ENCODE assay signal across 13 cellular contexts in genomic region chr19:48750771-48751504, GRCh38. TPM values are rescaled to one million over a fixed set of nuclear protein-coding genes. Genes with fewer than 3 reads are reported as not detected.
DNase-seq lines count a peak whose midpoint lies in the region; ATAC-seq and TF ChIP-seq lines count a peak whose summit lies in the region.
"Had no signal": no experiment of that assay in that cellular context is flagged by ENCODE, and none has a peak within 500 bp of the region (broad histone marks: within the 10 kb centered on the region; RNA-seq: fewer than 3 reads in every experiment).

No MANE protein-coding gene starts in this region.

- H3K9me3 Mint-ChIP-seq in CD4-positive, alpha-beta T cell, result no peaks in the 10 kb centered on the region
- no peaks in the 10 kb centered on the region for H3K9me3 Mint-ChIP-seq in activated T-helper 2 cell treated with anti-CD3 and anti-CD28 coated beads, Interferon-gamma antibody, Interleukin-2, Interleukin-4, amounts not matched to agents 10 μg/mL and 5 μg/mL and 100 μg/mL, durations not matched to agents 14 hours and 24 hours and 36 hours
- H3K9me3 Mint-ChIP-seq in naive B cell, result peaks cover 0 to 4% (median 0%) of the 10 kb centered on the region in 7 donors

- H3K4me1 Mint-ChIP-seq in CD4-positive, alpha-beta T cell (ENCODE audit: low read depth), result peaks cover 22% of the 10 kb centered on the region
- peaks cover 17% of the 10 kb centered on the region for H3K4me1 Mint-ChIP-seq in activated T-helper 2 cell treated with anti-CD3 and anti-CD28 coated beads, Interferon-gamma antibody, Interleukin-2, Interleukin-4, amounts not matched to agents 10 μg/mL and 5 μg/mL and 100 μg/mL, durations not matched to agents 14 hours and 24 hours and 36 hours (ENCODE audit: low read depth)
- H3K4me1 Mint-ChIP-seq in naive B cell, result peaks cover 21 to 31% (median 30%) of the 10 kb centered on the region in 3 donors

- CTCF ChIA-PET in CD4-positive, alpha-beta T cell (lab: Charles Lee), result no interaction called here

- peaks cover 40% of the 10 kb centered on the region for H3K27me3 Mint-ChIP-seq in CD4-positive, alpha-beta T cell
- H3K27me3 Mint-ChIP-seq in activated T-helper 2 cell treated with anti-CD3 and anti-CD28 coated beads, Interferon-gamma antibody, Interleukin-2, Interleukin-4, amounts not matched to agents 10 μg/mL and 5 μg/mL and 100 μg/mL, durations not matched to agents 14 hours and 24 hours and 36 hours (ENCODE audit: low read depth), result peaks cover 26% of the 10 kb centered on the region
- peaks cover 38 to 84% (median 59%) of the 10 kb centered on the region in 3 donors for H3K27me3 Mint-ChIP-seq in naive B cell

- peaks cover 30% of the 10 kb centered on the region for H3K27me3 ChIP-seq in CD4-positive, alpha-beta T cell (ENCODE audit: control insufficient read depth, insufficient read depth, low read length)

- intact Hi-C loops in CD4-positive, alpha-beta T cell (cut with DNase I, micrococcal nuclease), result no loop called here
- intact Hi-C loops in activated T-helper 2 cell treated with anti-CD3 and anti-CD28 coated beads, Interferon-gamma antibody, Interleukin-2, Interleukin-4, amounts not matched to agents 10 μg/mL and 5 μg/mL and 100 μg/mL, durations not matched to agents 14 hours and 24 hours and 36 hours (cut with micrococcal nuclease), result no loop called here

- TF ChIP-seq CTCF in CD4-positive, alpha-beta T cell (IDR thresholded peaks at IDR 0.05), result no peak

- no peak for ATAC-seq in CD4-positive, alpha-beta T cell (ENCODE audit: poor library complexity)
- no peak for ATAC-seq in naive B cell (ENCODE audit: low read depth in 2 of 2)
- no peak for ATAC-seq in GM18873 (IDR thresholded peaks at IDR 0.05; ENCODE audit: low FRiP score, unreplicated experiment)
- ATAC-seq in GM21786 (IDR thresholded peaks at IDR 0.05; ENCODE audit: unreplicated experiment), result no peak
- ATAC-seq: sciatic nerve had no signal

- H3K4me3 Mint-ChIP-seq in CD4-positive, alpha-beta T cell, result peak overlapping the region; percentile 54
- H3K4me3 Mint-ChIP-seq in activated T-helper 2 cell treated with anti-CD3 and anti-CD28 coated beads, Interferon-gamma antibody, Interleukin-2, Interleukin-4, amounts not matched to agents 10 μg/mL and 5 μg/mL and 100 μg/mL, durations not matched to agents 14 hours and 24 hours and 36 hours (ENCODE audit: low read depth), result peak overlapping the region; percentile 28
- H3K4me3 Mint-ChIP-seq in naive B cell, result peak overlapping the region in 7 of 8 donors; percentile 0 to 82 (median 46)

- H3K27ac Mint-ChIP-seq in CD4-positive, alpha-beta T cell, result no peak overlapping the region
- H3K27ac Mint-ChIP-seq in activated T-helper 2 cell treated with anti-CD3 and anti-CD28 coated beads, Interferon-gamma antibody, Interleukin-2, Interleukin-4, amounts not matched to agents 10 μg/mL and 5 μg/mL and 100 μg/mL, durations not matched to agents 14 hours and 24 hours and 36 hours, result no peak overlapping the region
- no peak overlapping the region for H3K27ac Mint-ChIP-seq in naive B cell

- no peak for DNase-seq in CD4-positive, alpha-beta T cell
- DNase-seq in HUDEP-2 (lab: John Stamatoyannopoulos, UW; ENCODE audit: unreplicated experiment in 76 of 76) (peak in 66 of 76 experiments; percentile 19 to 85 (median 66)), naive B cell (no peak), globus pallidus (ENCODE audit: low spot score) (no peak), NCI-H187 treated with DMSO at 0.1 percent for 48 hours (lab: John Stamatoyannopoulos, UW) (no peak)
- DNase-seq in activated T-helper 2 cell treated with anti-CD3 and anti-CD28 coated beads, Interferon-gamma antibody, Interleukin-2, Interleukin-4, amounts not matched to agents 10 μg/mL and 5 μg/mL and 100 μg/mL, durations not matched to agents 14 hours and 24 hours and 36 hours (ENCODE audit: low spot score), result no peak
- DNase-seq: caudate nucleus, NCI-H345 had no signal

- no peaks in the 10 kb centered on the region for H3K36me3 Mint-ChIP-seq in CD4-positive, alpha-beta T cell (ENCODE audit: low read depth)
- no peaks in the 10 kb centered on the region for H3K36me3 Mint-ChIP-seq in activated T-helper 2 cell treated with anti-CD3 and anti-CD28 coated beads, Interferon-gamma antibody, Interleukin-2, Interleukin-4, amounts not matched to agents 10 μg/mL and 5 μg/mL and 100 μg/mL, durations not matched to agents 14 hours and 24 hours and 36 hours (ENCODE audit: low read depth)
- peaks cover 0 to 6% of the 10 kb centered on the region in 2 donors for H3K36me3 Mint-ChIP-seq in naive B cell

- no peaks in the 10 kb centered on the region for H3K9me3 ChIP-seq in CD4-positive, alpha-beta T cell (ENCODE audit: control insufficient read depth, low read length)
- H3K9me3 ChIP-seq: esophagus muscularis mucosa, thoracic aorta had no signal

- POLR2A ChIA-PET in CD4-positive, alpha-beta T cell (lab: Charles Lee), result interaction anchor here (0.9 to 2.0 kb wide), 3 partner anchors 12 to 37 kb away, joined by 3 to 9 read pairs (median 4); partner anchors contain the start of gene RASIP1

- no peak overlapping the region for H3K27ac ChIP-seq in CD4-positive, alpha-beta T cell (ENCODE audit: low read depth, low read length)
- H3K27ac ChIP-seq: thoracic aorta had no signal

RNA-seq across cellular contexts. Expression of gene FUT1, which starts 1.5 kb away (rescaled TPM):
- not detected for total RNA-seq in CD4-positive, alpha-beta T cell
- total RNA-seq in activated T-helper 2 cell treated with anti-CD3 and anti-CD28 coated beads, Interferon-gamma antibody, Interleukin-2, Interleukin-4, amounts not matched to agents 10 μg/mL and 5 μg/mL and 100 μg/mL, durations not matched to agents 14 hours and 24 hours and 36 hours, result 0.27 and 0.64 TPM in 2 replicates
- polyA plus RNA-seq in naive B cell (ENCODE audit: low read depth in 6 of 6), result not detected

RNA-seq across cellular contexts. Expression of gene IZUMO1, which starts 4.2 kb away (rescaled TPM):
- total RNA-seq in CD4-positive, alpha-beta T cell, result not detected
- total RNA-seq in activated T-helper 2 cell treated with anti-CD3 and anti-CD28 coated beads, Interferon-gamma antibody, Interleukin-2, Interleukin-4, amounts not matched to agents 10 μg/mL and 5 μg/mL and 100 μg/mL, durations not matched to agents 14 hours and 24 hours and 36 hours, result 0.21 TPM in 1 of 2 replicates, not detected in the other
- polyA plus RNA-seq in naive B cell (ENCODE audit: low read depth in 6 of 6), result not detected
- total RNA-seq: esophagus muscularis mucosa, thoracic aorta had no signal

RNA-seq across cellular contexts. Expression of gene FGF21, which starts 4.4 kb away (rescaled TPM):
- total RNA-seq in CD4-positive, alpha-beta T cell, result not detected
- total RNA-seq in activated T-helper 2 cell treated with anti-CD3 and anti-CD28 coated beads, Interferon-gamma antibody, Interleukin-2, Interleukin-4, amounts not matched to agents 10 μg/mL and 5 μg/mL and 100 μg/mL, durations not matched to agents 14 hours and 24 hours and 36 hours, result not detected in 2 replicates
- not detected for polyA plus RNA-seq in naive B cell (ENCODE audit: low read depth in 6 of 6)
- total RNA-seq: esophagus muscularis mucosa, sciatic nerve, thoracic aorta had no signal

RNA-seq across cellular contexts. Expression of gene RASIP1, which starts 10.5 kb away (rescaled TPM):
- under 1 TPM; 0.55 to 0.56 TPM for total RNA-seq in CD4-positive, alpha-beta T cell
- 0.57 and 1.0 TPM in 2 replicates for total RNA-seq in activated T-helper 2 cell treated with anti-CD3 and anti-CD28 coated beads, Interferon-gamma antibody, Interleukin-2, Interleukin-4, amounts not matched to agents 10 μg/mL and 5 μg/mL and 100 μg/mL, durations not matched to agents 14 hours and 24 hours and 36 hours
- polyA plus RNA-seq in naive B cell (ENCODE audit: low read depth in 6 of 6), result under 1 TPM in 1 of 6 donors, not detected in 5; 0.48 TPM

RNA-seq across cellular contexts. Expression of gene MAMSTR, which starts 31.4 kb away (rescaled TPM):
- under 1 TPM; 0.47 to 0.50 TPM for total RNA-seq in CD4-positive, alpha-beta T cell
- 1.2 and 1.3 TPM in 2 replicates for total RNA-seq in activated T-helper 2 cell treated with anti-CD3 and anti-CD28 coated beads, Interferon-gamma antibody, Interleukin-2, Interleukin-4, amounts not matched to agents 10 μg/mL and 5 μg/mL and 100 μg/mL, durations not matched to agents 14 hours and 24 hours and 36 hours
- polyA plus RNA-seq in naive B cell (ENCODE audit: low read depth in 6 of 6), result under 1 TPM in 5 of 6 donors, not detected in 1; 0.21 to 0.70 (median 0.31) TPM
- total RNA-seq: thoracic aorta had no signal

Comparison
In these comparisons a context has a peak if more than half of its experiments do, and no peak if none do; other contexts are left out.
1. DNase-seq: peak in HUDEP-2 (66 of 76); none in CD4-positive, alpha-beta T cell (0 of 10), activated T-helper 2 cell treated with anti-CD3 and anti-CD28 coated beads, Interferon-gamma antibody, Interleukin-2, Interleukin-4, amounts not matched to agents 10 μg/mL and 5 μg/mL and 100 μg/mL, durations not matched to agents 14 hours and 24 hours and 36 hours (single experiment), naive B cell (single experiment), globus pallidus (single experiment) and NCI-H187 treated with DMSO at 0.1 percent for 48 hours (single experiment).
2. Peak in every context shown above with its lines, with median percentiles within 50 percentile points of each other: H3K4me3 Mint-ChIP-seq.